In genomic region chr4:150962245-150962644, GRCh38 we compare ENCODE assay signal across 1 cellular context.
A peak's percentile ranks its signal among the peaks of the same experiment; 100 is the strongest.
TF ChIP-seq lines count a peak whose summit lies in the region.

No MANE protein-coding gene starts in this region.

TF ChIP-seq in GM12878, 131 proteins besides CTCF, POLR2A, EP300 and RAD21 (continued from another document):
- TF ChIP-seq ZBTB33 (IDR thresholded peaks at IDR 0.05), result no peak
- no peak; the same call in 1 of the 2 replicates for TF ChIP-seq IKZF1 (conservative IDR thresholded peaks at IDR 0.05)
- TF ChIP-seq ZNF592 (IDR thresholded peaks at IDR 0.05), result no peak
- TF ChIP-seq BHLHE40 (IDR thresholded peaks at IDR 0.05; ENCODE audit: borderline replicate concordance in 1 of 2, low read depth in 2 of 2, low read length in 1 of 2), result peak in 1 of 2 experiments; percentile 38; a peak in 1 of 4 replicates
- TF ChIP-seq ZBTB40 (IDR thresholded peaks at IDR 0.05; ENCODE audit: borderline replicate concordance), result no peak
- TF ChIP-seq GATAD2B (conservative IDR thresholded peaks at IDR 0.05; ENCODE audit: low read depth), result no peak
- TF ChIP-seq IRF3 (IDR thresholded peaks at IDR 0.05), result no peak
- TF ChIP-seq RB1 (IDR thresholded peaks at IDR 0.05; ENCODE audit: borderline replicate concordance), result no peak
- TF ChIP-seq ATF7 (IDR thresholded peaks at IDR 0.05; ENCODE audit: low read depth), result peak; percentile 60; the same call in 1 of the 2 replicates
- TF ChIP-seq SUPT20H (IDR thresholded peaks at IDR 0.05; ENCODE audit: borderline replicate concordance, control insufficient read depth, low read depth, low read length), result no peak
